33 cellular contexts compared by ENCODE assay signal in the genomic region with DNA sequence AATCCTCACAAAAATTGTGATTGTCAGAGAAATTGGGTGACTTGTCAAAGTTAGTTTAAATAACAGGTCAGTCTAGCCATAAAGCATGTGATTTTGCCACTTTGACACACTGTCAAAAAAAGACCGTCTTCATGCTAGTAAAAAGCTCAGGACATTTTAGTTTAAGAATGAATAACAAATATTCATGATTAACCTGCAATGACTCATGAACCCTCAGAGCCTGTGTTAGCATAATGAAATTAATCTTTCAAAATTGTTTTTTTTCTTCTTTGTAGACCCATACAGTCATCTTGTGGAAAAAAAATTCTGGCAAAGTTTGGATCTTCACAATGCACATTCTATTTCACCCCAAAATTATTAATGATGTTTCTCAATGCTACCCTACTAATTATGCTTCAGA.
"Had no signal": no experiment of that assay in that cellular context is flagged by ENCODE, and none has a peak within 500 bp of the region (broad histone marks: within the 10 kb centered on the region; RNA-seq: fewer than 3 reads in every experiment).

No MANE protein-coding gene starts in this region.

- H2AFZ ChIP-seq: hepatocyte had no signal

- H3K27me3 ChIP-seq: body of pancreas, colonic mucosa, gastrocnemius medialis, heart left ventricle, hepatocyte had no signal

- H3K27me3 Mint-ChIP-seq: activated B cell treated with CpG ODN at 0.5 μM for 24 hours; activated CD8-positive, alpha-beta T cell treated with anti-CD3 and anti-CD28 coated beads for 36 hours; activated naive CD8-positive, alpha-beta T cell; activated T-helper 17 cell treated with anti-CD3 and anti-CD28 coated beads, Interleukin-2, amount 50 U/mL, for 72 hours; central memory CD8-positive, alpha-beta T cell; T-helper 17 cell had no signal

- DNase-seq: activated B cell treated with CpG ODN at 0.5 μM for 24 hours; activated CD4-positive, alpha-beta T cell treated with anti-CD3 and anti-CD28 coated beads for 48 hours; activated CD4-positive, alpha-beta T cell treated with anti-CD3 and anti-CD28 coated beads, Interleukin-2, amount 50 U/mL, for 1 hour; activated CD4-positive, alpha-beta T cell treated with anti-CD3 and anti-CD28 coated beads, Interleukin-2, amount 50 U/mL, for 48 hours; activated CD8-positive, alpha-beta memory T cell treated with anti-CD3 and anti-CD28 coated beads for 24 hours; activated CD8-positive, alpha-beta T cell treated with anti-CD3 and anti-CD28 coated beads for 36 hours; activated effector memory CD4-positive, alpha-beta T cell treated with Interleukin-2 at 50 U/mL for 16 hours; activated gamma-delta T cell treated with Interleukin-2 at 50 U/mL for 16 hours; activated naive CD4-positive, alpha-beta T cell treated with anti-CD3 and anti-CD28 coated beads, Interleukin-2, amount 50 U/mL, for 16 hours; activated naive CD4-positive, alpha-beta T cell treated with Interleukin-2 at 50 U/mL for 16 hours; activated T-cell treated with anti-CD3 and anti-CD28 coated beads, Interleukin-2, amount 50 U/mL, for 4 hours; amniotic stem cell; anterior cingulate cortex; body of pancreas; colonic mucosa; effector CD8-positive, alpha-beta T cell; foreskin fibroblast; gastrocnemius medialis; glutamatergic neuron; heart left ventricle; T-helper 1 cell; T-helper 17 cell; T1000; WERI-Rb-1 had no signal

- ATAC-seq: activated CD4-positive, CD25-positive, alpha-beta regulatory T cell treated with anti-CD3 and anti-CD28 coated beads, Interleukin-2, amount 50 U/mL, for 24 hours; activated CD8-positive, alpha-beta T cell treated with anti-CD3 and anti-CD28 coated beads for 36 hours; activated T-cell treated with anti-CD3 and anti-CD28 coated beads, Interleukin-2, amount 50 U/mL, for 4 hours; activated T-helper 17 cell treated with anti-CD3 and anti-CD28 coated beads, Interleukin-2, amount 50 U/mL, for 72 hours; body of pancreas; esophagus mucosa; gastrocnemius medialis; heart left ventricle; T-helper 17 cell had no signal

- H3K4me1 Mint-ChIP-seq: activated B cell treated with CpG ODN at 0.5 μM for 24 hours; activated T-helper 17 cell treated with anti-CD3 and anti-CD28 coated beads, Interleukin-2, amount 50 U/mL, for 72 hours; central memory CD8-positive, alpha-beta T cell; T-helper 17 cell had no signal

- H3K36me3 Mint-ChIP-seq: activated naive CD8-positive, alpha-beta T cell had no signal

- H3K36me3 ChIP-seq: colonic mucosa, gastrocnemius medialis, heart left ventricle, WERI-Rb-1 had no signal

- FAIRE-seq: astrocyte, endothelial cell of umbilical vein had no signal

- H3K4me3 ChIP-seq: body of pancreas, colonic mucosa, gastrocnemius medialis, heart left ventricle, hepatocyte had no signal

- H3K27ac ChIP-seq: body of pancreas, colonic mucosa, gastrocnemius medialis, heart left ventricle, hepatocyte, WERI-Rb-1 had no signal

- H3K27ac Mint-ChIP-seq: activated B cell treated with CpG ODN at 0.5 μM for 24 hours; activated CD8-positive, alpha-beta T cell treated with anti-CD3 and anti-CD28 coated beads for 36 hours; activated naive CD8-positive, alpha-beta T cell; activated T-helper 17 cell treated with anti-CD3 and anti-CD28 coated beads, Interleukin-2, amount 50 U/mL, for 72 hours; T-helper 17 cell; T-helper 2 cell treated with Interferon-gamma antibody and Interleukin-4, amounts not matched to agents 5 μg/mL and 100 μg/mL, for 36 hours had no signal

- H3K4me2 ChIP-seq: hepatocyte had no signal

- H3K4me1 ChIP-seq: body of pancreas, colonic mucosa, gastrocnemius medialis, heart left ventricle had no signal

- H3K9me3 ChIP-seq: body of pancreas, colonic mucosa, gastrocnemius medialis had no signal

- H3K4me3 Mint-ChIP-seq: activated B cell treated with CpG ODN at 0.5 μM for 24 hours; activated CD8-positive, alpha-beta T cell treated with anti-CD3 and anti-CD28 coated beads for 36 hours; activated naive CD8-positive, alpha-beta T cell; activated T-cell treated with anti-CD3 and anti-CD28 coated beads, Interleukin-2, amount 50 U/mL, for 4 hours; activated T-helper 17 cell treated with anti-CD3 and anti-CD28 coated beads, Interleukin-2, amount 50 U/mL, for 72 hours; central memory CD8-positive, alpha-beta T cell; T-helper 17 cell; T-helper 2 cell treated with Interferon-gamma antibody and Interleukin-4, amounts not matched to agents 5 μg/mL and 100 μg/mL, for 36 hours had no signal

- H3K79me2 ChIP-seq: hepatocyte had no signal
